In the genomic region with DNA sequence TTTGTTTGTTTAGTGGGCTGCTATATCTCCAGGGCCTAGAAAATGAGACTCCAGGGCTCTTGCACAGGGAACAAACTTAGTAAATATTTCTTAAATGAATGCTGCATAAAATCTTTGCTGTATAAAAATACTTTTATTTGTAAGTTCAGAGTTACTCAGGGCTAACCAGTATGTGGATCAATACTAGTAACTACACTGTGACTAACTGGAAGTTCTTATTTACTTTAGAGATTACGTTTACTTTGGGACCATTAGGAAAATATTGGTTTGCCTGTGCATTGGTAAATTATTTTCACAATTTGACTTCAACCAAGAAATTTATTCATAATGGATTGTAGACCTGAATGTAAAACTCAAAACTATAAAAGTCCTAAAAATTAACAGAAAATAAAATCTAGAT, we compare ENCODE assay signal across 27 cellular contexts.
"Had no signal": no experiment of that assay in that cellular context is flagged by ENCODE, and none has a peak within 500 bp of the region (broad histone marks: within the 10 kb centered on the region; RNA-seq: fewer than 3 reads in every experiment).

No MANE protein-coding gene starts in this region.

- FAIRE-seq: urothelium cell line had no signal

- H3K27me3 ChIP-seq: stomach, suprapubic skin, testis, thyroid gland, tibial artery, tibial nerve, transverse colon, upper lobe of left lung, upper lobe of right lung, uterus, vagina had no signal

- H3K36me3 ChIP-seq: stomach, suprapubic skin, thoracic aorta, thyroid gland, tibial artery, tibial nerve, transverse colon, upper lobe of left lung, upper lobe of right lung, uterus, vagina had no signal

- H3K9me3 ChIP-seq: suprapubic skin, testis, thyroid gland, transverse colon, upper lobe of left lung, upper lobe of right lung, uterus, vagina had no signal

- H3K27ac ChIP-seq: stomach, suprapubic skin, testis, thoracic aorta, thyroid gland, tibial artery, tibial nerve, transverse colon, upper lobe of left lung, upper lobe of right lung, uterus, vagina had no signal

- DNase-seq: stimulated activated CD4-positive, alpha-beta T cell treated with anti-CD3 and anti-CD28 coated beads, Interleukin-2, amount 100 ng/mL, for 48 hours; stimulated activated CD4-positive, alpha-beta T cell treated with anti-CD3 and anti-CD28 coated beads, Interleukin-4, amount 100 ng/mL, for 1 hour; stimulated activated CD4-positive, alpha-beta T cell treated with anti-CD3 and anti-CD28 coated beads, Interleukin-4, amount 100 ng/mL, for 24 hours; stimulated activated CD4-positive, alpha-beta T cell treated with anti-CD3 and anti-CD28 coated beads, Interleukin-4, amount 100 ng/mL, for 4 hours; stimulated activated CD8-positive, alpha-beta memory T cell treated with anti-CD3 and anti-CD28 coated beads, Interleukin-4, amount 100 ng/mL, for 48 hours; stimulated activated naive B cell treated with anti-CD40 and anti-IgM and Interleukin-4, amounts not matched to agents 10 μg/mL and 1 μg/mL and 100 μg/mL, for 72 hours; stimulated activated naive CD4-positive, alpha-beta T cell; stimulated activated naive CD4-positive, alpha-beta T cell treated with Interleukin-2 at 50 U/mL for 16 hours; stimulated activated naive CD8-positive, alpha-beta T cell treated with anti-CD3 and anti-CD28 coated beads, Interleukin-15, amount 100 ng/mL, for 72 hours; stimulated activated naive CD8-positive, alpha-beta T cell treated with anti-CD3 and anti-CD28 coated beads, Interleukin-15, Interleukin-2, amounts not matched to agents 100 U/mL and 50 U/mL, for 24 hours; stomach; substantia nigra; testis; thyroid gland; tibial artery; transverse colon; trophoblast cell; upper lobe of left lung; upper lobe of right lung; uterus had no signal

- H3K4me3 ChIP-seq: stomach, suprapubic skin, testis, thoracic aorta, thyroid gland, tibial artery, tibial nerve, transverse colon, upper lobe of left lung, upper lobe of right lung, uterus, vagina had no signal

- ATAC-seq: stimulated activated effector memory CD8-positive, alpha-beta T cell treated with anti-CD3 and anti-CD28 coated beads, Interleukin-12 subunit alpha, Interleukin-12 subunit beta, amount 100 ng/mL, for 72 hours; stimulated activated memory B cell treated with anti-CD40 and anti-IgM and Interleukin-4, amounts not matched to agents 10 μg/mL and 1 μg/mL and 100 μg/mL, for 72 hours; stimulated activated naive B cell treated with anti-CD40 and anti-IgM and Interleukin-4, amounts not matched to agents 10 μg/mL and 1 μg/mL and 100 μg/mL, for 72 hours; stimulated activated naive CD8-positive, alpha-beta T cell treated with anti-CD3 and anti-CD28 coated beads, Interleukin-15, amount 100 ng/mL, for 72 hours; stimulated activated naive CD8-positive, alpha-beta T cell treated with anti-CD3 and anti-CD28 coated beads, Interleukin-15, Interleukin-2, amounts not matched to agents 100 U/mL and 50 U/mL, for 24 hours; upper lobe of right lung had no signal

- H3K4me1 ChIP-seq: stomach, suprapubic skin, testis, thyroid gland, tibial artery, tibial nerve, transverse colon, upper lobe of left lung, upper lobe of right lung, uterus, vagina had no signal
